In the genomic region with DNA sequence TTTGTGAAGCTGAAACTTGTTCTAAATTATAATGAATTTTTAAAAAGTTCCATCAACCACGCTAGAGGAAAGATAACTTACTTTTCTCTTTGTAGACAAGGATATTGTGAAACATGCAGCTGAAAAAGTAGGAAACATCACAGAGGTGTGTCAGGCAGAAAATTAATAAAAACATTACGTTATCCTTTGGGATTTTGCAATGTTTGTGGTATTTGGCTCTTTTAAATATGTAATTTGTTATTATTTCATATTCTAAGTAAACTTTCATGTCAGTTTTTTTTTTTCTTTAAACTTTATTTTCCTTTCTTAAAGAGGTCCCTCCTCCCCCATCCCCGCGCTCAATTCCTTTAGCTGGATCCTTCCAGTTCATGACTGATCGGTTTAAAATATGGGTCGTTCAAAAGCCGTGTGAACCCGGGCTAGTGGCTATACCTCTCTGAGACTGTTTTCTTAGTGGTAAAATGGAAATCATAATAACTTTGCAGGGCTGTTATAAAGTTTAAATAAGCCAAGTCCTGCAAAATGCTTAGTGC, we compare ENCODE assay signal across 8 cellular contexts. TPM values are rescaled to one million over a fixed set of nuclear protein-coding genes. Genes with fewer than 3 reads are reported as not detected.
DNase-seq lines count a peak whose midpoint lies in the region; ATAC-seq and TF ChIP-seq lines count a peak whose summit lies in the region.

No MANE protein-coding gene starts in this region.

- no peak for DNase-seq in endodermal cell
- DNase-seq in osteoblast (ENCODE audit: insufficient read length, low spot score, missing footprints), result no peak
- DNase-seq in NCI-H1930 (lab: John Stamatoyannopoulos, UW), result no peak
- DNase-seq in HT-29 (ENCODE audit: low spot score), result no peak

- H3K27me3 ChIP-seq in HUES64 (ENCODE audit: insufficient read depth, low read length), result no peaks in the 10 kb centered on the region
- H3K27me3 ChIP-seq in endodermal cell (ENCODE audit: control insufficient read depth, insufficient read depth, low read length, poor library complexity, severe bottlenecking), result peaks cover 3% of the 10 kb centered on the region
- H3K27me3 ChIP-seq in osteoblast (ENCODE audit: insufficient read depth, low read length), result peaks cover 3% of the 10 kb centered on the region

- no peak overlapping the region for H3K4me3 Mint-ChIP-seq in endodermal cell

- H3K9ac ChIP-seq in ES-I3 (ENCODE audit: low read depth, low read length), result peak overlapping the region; percentile 73
- no peak overlapping the region for H3K9ac ChIP-seq in HUES64 (ENCODE audit: low read depth, low read length)
- H3K9ac ChIP-seq in endodermal cell (ENCODE audit: extremely low read depth, low read length, poor library complexity, severe bottlenecking), result peak overlapping the region; percentile 27

- peaks cover 14% of the 10 kb centered on the region for H3K27me3 Mint-ChIP-seq in endodermal cell (ENCODE audit: insufficient read depth)

- H3K4me1 Mint-ChIP-seq in endodermal cell, result peaks cover 4% of the 10 kb centered on the region

- H3K27ac ChIP-seq in HUES64 (ENCODE audit: low read depth, low read length) (no peak overlapping the region), endodermal cell (ENCODE audit: low read depth, low read length) (no peak overlapping the region), osteoblast (ENCODE audit: low read depth, low read length) (peak overlapping the region; percentile 49)

- H3K9me3 Mint-ChIP-seq in endodermal cell, result no peaks in the 10 kb centered on the region

- peaks cover 6% of the 10 kb centered on the region for H3K36me3 Mint-ChIP-seq in endodermal cell (ENCODE audit: low read depth)

- TF ChIP-seq CTCF in endodermal cell (conservative IDR thresholded peaks at IDR 0.05) (no peak), osteoblast (IDR thresholded peaks at IDR 0.05; ENCODE audit: extremely low read depth, low read depth, low read length) (no peak)

- H3K79me2 ChIP-seq in osteoblast (ENCODE audit: insufficient read depth, low read length), result peaks cover 19% of the 10 kb centered on the region

- H3K4me1 ChIP-seq in ES-I3 (ENCODE audit: insufficient read depth, low read length), result peaks cover 5% of the 10 kb centered on the region; the same call in 1 of the 2 replicates
- peaks cover 5% of the 10 kb centered on the region; the same call in 1 of the 2 replicates for H3K4me1 ChIP-seq in HUES64 (ENCODE audit: insufficient read depth, low read length)
- no peaks in the 10 kb centered on the region for H3K4me1 ChIP-seq in endodermal cell (ENCODE audit: control insufficient read depth, insufficient read depth, low read length)
- peaks cover 14% of the 10 kb centered on the region for H3K4me1 ChIP-seq in osteoblast (ENCODE audit: insufficient read depth, low read length)

- H3K36me3 ChIP-seq in ES-I3 (ENCODE audit: insufficient read depth, low read length) (no peaks in the 10 kb centered on the region), HUES64 (ENCODE audit: insufficient read depth, low read length) (peaks cover 7% of the 10 kb centered on the region; the same call in 1 of the 2 replicates), endodermal cell (ENCODE audit: control insufficient read depth, insufficient read depth, low read length) (peaks cover 3% of the 10 kb centered on the region), osteoblast (ENCODE audit: insufficient read depth, low read length) (peaks cover 4% of the 10 kb centered on the region)

- H3K27ac Mint-ChIP-seq in endodermal cell, result no peak overlapping the region

- H4K20me1 ChIP-seq in osteoblast (ENCODE audit: insufficient read depth, low read length), result peaks cover 15% of the 10 kb centered on the region

- peak overlapping the region; percentile 98 for H3K4me3 ChIP-seq in HUES64 (ENCODE audit: low read length)
- H3K4me3 ChIP-seq in endodermal cell (ENCODE audit: low read length), result peak overlapping the region; percentile 84
- H3K4me3 ChIP-seq in osteoblast (ENCODE audit: insufficient read depth, low read length), result peak overlapping the region; percentile 83

- peak overlapping the region; percentile 82 for H3K4me2 ChIP-seq in osteoblast (ENCODE audit: insufficient read depth, low read length)

- H2AFZ ChIP-seq in osteoblast (ENCODE audit: low read length), result peak overlapping the region; percentile 86

- 25% methylated on average over 8 of the region's 8 CpGs for WGBS in HUES64
- 11 to 32% methylated on average over 5 to 8 of the region's 8 CpGs for WGBS in endodermal cell (ENCODE audit: insufficient coverage in 1 of 2, insufficient read length in 1 of 2), 2 experiments

- ATAC-seq in HG03159 (IDR thresholded peaks at IDR 0.05; ENCODE audit: unreplicated experiment), result no peak
- ATAC-seq in HG03039 (IDR thresholded peaks at IDR 0.05; ENCODE audit: unreplicated experiment), result no peak

- no peaks in the 10 kb centered on the region for H3K9me3 ChIP-seq in ES-I3 (ENCODE audit: control insufficient read depth, insufficient read depth, low read length)
- H3K9me3 ChIP-seq in HUES64 (ENCODE audit: insufficient read depth, low read depth, low read length), result no peaks in the 10 kb centered on the region
- H3K9me3 ChIP-seq in endodermal cell (ENCODE audit: control insufficient read depth, low read length), result no peaks in the 10 kb centered on the region
- H3K9me3 ChIP-seq in osteoblast (ENCODE audit: low read depth, low read length), result no peaks in the 10 kb centered on the region

RNA-seq across cellular contexts. Expression of a gene that starts 0.7 kb away (rescaled TPM):
- polyA plus RNA-seq in HUES64 (2013, experiment 1 of 2), result 4.3 TPM
- 6.0 TPM for polyA plus RNA-seq in HUES64 (2013, experiment 2 of 2)
- total RNA-seq in endodermal cell (10 to 100 TPM; 23.2 to 23.6 TPM), osteoblast (3.6 and 5.9 TPM in 2 replicates)
- 12.8 TPM for polyA plus RNA-seq in endodermal cell (2013, experiment 1 of 2)
- polyA plus RNA-seq in endodermal cell (2013, experiment 2 of 2), result 9.6 TPM
- 20.3 and 24.4 TPM in 2 replicates for total RNA-seq in HT-29 (2014; rRNA removed; shearing (Covaris generic))

RNA-seq across cellular contexts. Expression of a gene that starts 20.9 kb away (rescaled TPM):
- polyA plus RNA-seq in HUES64 (2013, experiment 1 of 2), result 5.9 TPM
- polyA plus RNA-seq in HUES64 (2013, experiment 2 of 2), result 7.9 TPM
- total RNA-seq in endodermal cell (under 1 TPM; 0.64 to 0.91 TPM), osteoblast (not detected in 2 replicates)
- 25.8 TPM for polyA plus RNA-seq in endodermal cell (2013, experiment 1 of 2)
- 23.3 TPM for polyA plus RNA-seq in endodermal cell (2013, experiment 2 of 2)
- not detected in 2 replicates for total RNA-seq in HT-29 (2014; rRNA removed; shearing (Covaris generic))

RNA-seq across cellular contexts. Expression of a gene that starts 28.3 kb away (rescaled TPM):
- not detected for polyA plus RNA-seq in HUES64 (2013, experiment 1 of 2)
- polyA plus RNA-seq in HUES64 (2013, experiment 2 of 2), result not detected
- total RNA-seq in endodermal cell, result not detected
- not detected for polyA plus RNA-seq in endodermal cell (2013, experiment 1 of 2)
- polyA plus RNA-seq in endodermal cell (2013, experiment 2 of 2), result not detected
- not detected in 2 replicates for total RNA-seq in osteoblast
- total RNA-seq in HT-29 (2014; rRNA removed; shearing (Covaris generic)), result not detected in 2 replicates

RNA-seq across cellular contexts. Expression of a gene that starts 46.3 kb away (rescaled TPM):
- not detected for polyA plus RNA-seq in HUES64 (2013, experiment 1 of 2)
- polyA plus RNA-seq in HUES64 (2013, experiment 2 of 2), result not detected
- total RNA-seq in endodermal cell, result under 1 TPM; 0.33 to 0.60 TPM
- polyA plus RNA-seq in endodermal cell (2013, experiment 1 of 2), result 0.11 TPM
- polyA plus RNA-seq in endodermal cell (2013, experiment 2 of 2), result 0.33 TPM
- not detected in 2 replicates for total RNA-seq in osteoblast
- 4.2 and 6.8 TPM in 2 replicates for total RNA-seq in HT-29 (2014; rRNA removed; shearing (Covaris generic))
